Comparison of ENCODE assay signal across 8 cellular contexts in the genomic region with DNA sequence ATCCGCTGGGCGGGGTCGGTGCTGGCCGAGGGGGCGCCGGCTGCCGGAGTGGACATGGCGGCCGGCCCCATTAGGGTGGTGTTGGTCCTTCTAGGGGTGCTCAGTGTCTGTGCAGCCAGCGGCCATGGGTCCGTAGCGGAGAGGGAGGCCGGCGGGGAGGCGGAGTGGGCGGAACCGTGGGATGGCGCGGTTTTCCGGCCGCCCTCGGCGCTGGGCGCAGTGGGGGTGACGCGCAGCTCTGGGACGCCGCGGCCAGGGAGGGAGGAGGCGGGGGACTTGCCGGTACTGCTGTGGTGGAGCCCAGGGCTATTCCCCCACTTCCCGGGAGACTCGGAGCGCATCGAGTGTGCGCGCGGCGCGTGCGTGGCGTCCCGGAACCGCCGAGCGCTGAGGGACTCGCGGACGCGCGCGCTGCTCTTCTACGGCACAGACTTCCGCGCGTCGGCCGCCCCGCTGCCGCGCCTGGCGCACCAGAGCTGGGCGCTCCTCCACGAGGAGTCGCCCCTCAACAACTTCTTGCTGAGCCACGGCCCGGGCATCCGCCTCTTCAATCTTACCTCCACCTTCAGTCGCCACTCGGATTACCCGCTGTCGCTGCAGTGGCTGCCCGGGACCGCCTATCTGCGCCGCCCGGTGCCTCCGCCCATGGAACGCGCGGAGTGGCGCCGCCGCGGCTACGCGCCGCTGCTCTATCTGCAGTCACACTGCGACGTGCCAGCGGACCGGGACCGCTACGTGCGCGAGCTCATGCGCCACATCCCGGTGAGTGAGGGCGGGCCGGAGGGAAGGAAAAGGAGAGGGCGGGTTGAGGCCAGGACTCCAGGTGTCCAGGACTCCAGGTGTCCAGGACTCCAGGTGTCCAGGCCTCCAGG. TPM values are rescaled to one million over a fixed set of nuclear protein-coding genes. Genes with fewer than 3 reads are reported as not detected.
DNase-seq lines count a peak whose midpoint lies in the region; ATAC-seq and TF ChIP-seq lines count a peak whose summit lies in the region.

No MANE protein-coding gene starts in this region.

- no peaks in the 10 kb centered on the region for H3K27me3 ChIP-seq in Peyer's patch

- H3K4me1 Mint-ChIP-seq in activated T-helper 2 cell treated with anti-CD3 and anti-CD28 coated beads, Interferon-gamma antibody, Interleukin-2, Interleukin-4, amounts not matched to agents 10 μg/mL and 5 μg/mL and 100 μg/mL, durations not matched to agents 14 hours and 24 hours and 36 hours (ENCODE audit: low read depth): peaks cover 52% of the 10 kb centered on the region
- peaks cover 50% of the 10 kb centered on the region in 2 donors for H3K4me1 Mint-ChIP-seq in natural killer cell treated with Interleukin-12 subunit alpha and Interleukin-12 subunit beta and Interleukin-15 and Interleukin-18, amount 100 ng/mL, for 72 hours (ENCODE audit: low read depth in 2 of 2)

- H3K27me3 Mint-ChIP-seq in activated T-helper 2 cell treated with anti-CD3 and anti-CD28 coated beads, Interferon-gamma antibody, Interleukin-2, Interleukin-4, amounts not matched to agents 10 μg/mL and 5 μg/mL and 100 μg/mL, durations not matched to agents 14 hours and 24 hours and 36 hours (ENCODE audit: low read depth): no peaks in the 10 kb centered on the region
- no peaks in the 10 kb centered on the region for H3K27me3 Mint-ChIP-seq in natural killer cell treated with Interleukin-12 subunit alpha and Interleukin-12 subunit beta and Interleukin-15 and Interleukin-18, amount 100 ng/mL, for 72 hours

- H3K4me1 ChIP-seq in Peyer's patch: peaks cover 0 to 26% (median 17%) of the 10 kb centered on the region in 4 donors

- H3K4me3 ChIP-seq in Peyer's patch: peak overlapping the region; percentile 57 to 91 (median 82)

- ATAC-seq in GM19351 (IDR thresholded peaks at IDR 0.05; ENCODE audit: unreplicated experiment) (peak; percentile 61), HG03460 (IDR thresholded peaks at IDR 0.05; ENCODE audit: unreplicated experiment) (peak; percentile 60)
- ATAC-seq in natural killer cell treated with Interleukin-12 subunit alpha and Interleukin-12 subunit beta and Interleukin-15 and Interleukin-18, amount 100 ng/mL, for 72 hours: peak; percentile 90 to 93
- ATAC-seq in stimulated activated naive CD8-positive, alpha-beta T cell treated with anti-CD3 and anti-CD28 coated beads, Interleukin-15, Interleukin-2, amounts not matched to agents 100 U/mL and 50 U/mL, for 24 hours: peak; percentile 76

- H3K9me3 Mint-ChIP-seq in activated T-helper 2 cell treated with anti-CD3 and anti-CD28 coated beads, Interferon-gamma antibody, Interleukin-2, Interleukin-4, amounts not matched to agents 10 μg/mL and 5 μg/mL and 100 μg/mL, durations not matched to agents 14 hours and 24 hours and 36 hours: no peaks in the 10 kb centered on the region
- H3K9me3 Mint-ChIP-seq in natural killer cell treated with Interleukin-12 subunit alpha and Interleukin-12 subunit beta and Interleukin-15 and Interleukin-18, amount 100 ng/mL, for 72 hours: no peaks in the 10 kb centered on the region

- peak overlapping the region; percentile 90 for H3K27ac Mint-ChIP-seq in activated T-helper 2 cell treated with anti-CD3 and anti-CD28 coated beads, Interferon-gamma antibody, Interleukin-2, Interleukin-4, amounts not matched to agents 10 μg/mL and 5 μg/mL and 100 μg/mL, durations not matched to agents 14 hours and 24 hours and 36 hours
- peak overlapping the region; percentile 78 to 79 for H3K27ac Mint-ChIP-seq in natural killer cell treated with Interleukin-12 subunit alpha and Interleukin-12 subunit beta and Interleukin-15 and Interleukin-18, amount 100 ng/mL, for 72 hours

- peaks cover 0 to 64% (median 0%) of the 10 kb centered on the region in 3 donors for H3K36me3 ChIP-seq in Peyer's patch

- peak overlapping the region; percentile 90 to 98 (median 96) for H3K27ac ChIP-seq in Peyer's patch

- TF ChIP-seq CTCF in Peyer's patch (IDR thresholded peaks at IDR 0.05): peak in 5 of 6 experiments; percentile 2 to 35 (median 27)

- intact Hi-C loops in activated T-helper 2 cell treated with anti-CD3 and anti-CD28 coated beads, Interferon-gamma antibody, Interleukin-2, Interleukin-4, amounts not matched to agents 10 μg/mL and 5 μg/mL and 100 μg/mL, durations not matched to agents 14 hours and 24 hours and 36 hours (cut with micrococcal nuclease): loop anchor here (1.0 to 10.0 kb wide), 5 partner anchors 13 to 278 kb away; a partner anchor contains a TSS

- peaks cover 89% of the 10 kb centered on the region for H3K36me3 Mint-ChIP-seq in activated T-helper 2 cell treated with anti-CD3 and anti-CD28 coated beads, Interferon-gamma antibody, Interleukin-2, Interleukin-4, amounts not matched to agents 10 μg/mL and 5 μg/mL and 100 μg/mL, durations not matched to agents 14 hours and 24 hours and 36 hours (ENCODE audit: low read depth)
- peaks cover 54% of the 10 kb centered on the region for H3K36me3 Mint-ChIP-seq in natural killer cell treated with Interleukin-12 subunit alpha and Interleukin-12 subunit beta and Interleukin-15 and Interleukin-18, amount 100 ng/mL, for 72 hours

- TF ChIP-seq POLR2A in Peyer's patch (IDR thresholded peaks at IDR 0.05): peak; percentile 62

- H3K9me3 ChIP-seq in Peyer's patch: no peaks in the 10 kb centered on the region

- DNase-seq in COLO829 (ENCODE audit: low spot score) (peak; percentile 51), Peyer's patch (peak; percentile 74 to 91 (median 90)), fibroblast of peridontal ligament (ENCODE audit: extremely low read depth) (peak; percentile 77)
- DNase-seq in activated T-helper 2 cell treated with anti-CD3 and anti-CD28 coated beads, Interferon-gamma antibody, Interleukin-2, Interleukin-4, amounts not matched to agents 10 μg/mL and 5 μg/mL and 100 μg/mL, durations not matched to agents 14 hours and 24 hours and 36 hours (ENCODE audit: low spot score): peak; percentile 84
- peak; percentile 96 for DNase-seq in natural killer cell treated with Interleukin-12 subunit alpha and Interleukin-12 subunit beta and Interleukin-15 and Interleukin-18, amount 100 ng/mL, for 72 hours (ENCODE audit: low spot score)
- peak; percentile 87 for DNase-seq in stimulated activated naive CD8-positive, alpha-beta T cell treated with anti-CD3 and anti-CD28 coated beads, Interleukin-15, Interleukin-2, amounts not matched to agents 100 U/mL and 50 U/mL, for 24 hours

- peak overlapping the region; percentile 96 for H3K4me3 Mint-ChIP-seq in activated T-helper 2 cell treated with anti-CD3 and anti-CD28 coated beads, Interferon-gamma antibody, Interleukin-2, Interleukin-4, amounts not matched to agents 10 μg/mL and 5 μg/mL and 100 μg/mL, durations not matched to agents 14 hours and 24 hours and 36 hours (ENCODE audit: low read depth)
- peak overlapping the region; percentile 93 for H3K4me3 Mint-ChIP-seq in natural killer cell treated with Interleukin-12 subunit alpha and Interleukin-12 subunit beta and Interleukin-15 and Interleukin-18, amount 100 ng/mL, for 72 hours

RNA-seq across cellular contexts. Expression of a gene that starts 9.3 kb away (rescaled TPM):
- total RNA-seq in Peyer's patch: 10 to 100 TPM in 3 of 4 donors, 1 to 10 TPM in 1; 9.9 to 36.8 (median 20.9) TPM
- 33.0 and 35.2 TPM in 2 replicates for total RNA-seq in activated T-helper 2 cell treated with anti-CD3 and anti-CD28 coated beads, Interferon-gamma antibody, Interleukin-2, Interleukin-4, amounts not matched to agents 10 μg/mL and 5 μg/mL and 100 μg/mL, durations not matched to agents 14 hours and 24 hours and 36 hours
- total RNA-seq in natural killer cell treated with Interleukin-12 subunit alpha and Interleukin-12 subunit beta and Interleukin-15 and Interleukin-18, amount 100 ng/mL, for 72 hours: 10 to 100 TPM; 18.7 to 28.5 TPM

RNA-seq across cellular contexts. Expression of a gene that starts 12.9 kb away (rescaled TPM):
- 100 to 1,000 TPM in 3 of 4 donors, 10 to 100 TPM in 1; 87.5 to 345 (median 187) TPM for total RNA-seq in Peyer's patch
- total RNA-seq in activated T-helper 2 cell treated with anti-CD3 and anti-CD28 coated beads, Interferon-gamma antibody, Interleukin-2, Interleukin-4, amounts not matched to agents 10 μg/mL and 5 μg/mL and 100 μg/mL, durations not matched to agents 14 hours and 24 hours and 36 hours: 50.0 and 55.3 TPM in 2 replicates
- 100 to 1,000 TPM; 121 to 148 TPM for total RNA-seq in natural killer cell treated with Interleukin-12 subunit alpha and Interleukin-12 subunit beta and Interleukin-15 and Interleukin-18, amount 100 ng/mL, for 72 hours

RNA-seq across cellular contexts. Expression of a gene that starts 28.3 kb away (rescaled TPM):
- total RNA-seq in Peyer's patch: 10 to 100 TPM; 48.7 to 81.5 (median 79.9) TPM
- total RNA-seq in activated T-helper 2 cell treated with anti-CD3 and anti-CD28 coated beads, Interferon-gamma antibody, Interleukin-2, Interleukin-4, amounts not matched to agents 10 μg/mL and 5 μg/mL and 100 μg/mL, durations not matched to agents 14 hours and 24 hours and 36 hours: 119 TPM in 2 replicates
- 100 to 1,000 TPM; 152 to 172 TPM for total RNA-seq in natural killer cell treated with Interleukin-12 subunit alpha and Interleukin-12 subunit beta and Interleukin-15 and Interleukin-18, amount 100 ng/mL, for 72 hours

RNA-seq across cellular contexts. Expression of a gene that starts 38.9 kb away (rescaled TPM):
- 10 to 100 TPM; 16.5 to 39.1 (median 27.7) TPM for total RNA-seq in Peyer's patch
- 46.5 and 46.9 TPM in 2 replicates for total RNA-seq in activated T-helper 2 cell treated with anti-CD3 and anti-CD28 coated beads, Interferon-gamma antibody, Interleukin-2, Interleukin-4, amounts not matched to agents 10 μg/mL and 5 μg/mL and 100 μg/mL, durations not matched to agents 14 hours and 24 hours and 36 hours
- total RNA-seq in natural killer cell treated with Interleukin-12 subunit alpha and Interleukin-12 subunit beta and Interleukin-15 and Interleukin-18, amount 100 ng/mL, for 72 hours: 10 to 100 TPM; 42.8 to 83.3 TPM

Comparison
In these comparisons a context has a peak if more than half of its experiments do, and no peak if none do; other contexts are left out.
1. Peak in every context shown above with its lines: DNase-seq, ATAC-seq, H3K4me3 ChIP-seq and H3K27ac ChIP-seq.